19 cellular contexts compared by ENCODE assay signal in genomic region chr17:77827039-77827438, GRCh38.
"Had no signal": no experiment of that assay in that cellular context is flagged by ENCODE, and none has a peak within 500 bp of the region (broad histone marks: within the 10 kb centered on the region; RNA-seq: fewer than 3 reads in every experiment).

No MANE protein-coding gene starts in this region.

- H3K4me1 ChIP-seq: parathyroid adenoma had no signal

- H3K4me3 Mint-ChIP-seq: central memory CD8-positive, alpha-beta T cell; dendritic cell treated with granulocyte-macrophage colony-stimulating factor and Interleukin-4, amounts not matched to agents 40 ng/mL and 50 ng/mL, for 4 days; effector memory CD8-positive, alpha-beta T cell; naive thymus-derived CD4-positive, alpha-beta T cell; neural crest cell had no signal

- DNase-seq: effector memory CD8-positive, alpha-beta T cell; esophagus squamous epithelium; foreskin fibroblast; glutamatergic neuron; left colon; left ventricle myocardium superior; mammary epithelial cell; naive thymus-derived CD4-positive, alpha-beta T cell; retina; small intestine; stimulated activated CD4-positive, alpha-beta T cell treated with anti-CD3 and anti-CD28 coated beads, Interleukin-2, amount 100 ng/mL, for 48 hours; stimulated activated naive CD4-positive, alpha-beta T cell treated with Interleukin-2 at 50 U/mL for 16 hours; trophoblast cell had no signal

- H3K27ac Mint-ChIP-seq: dendritic cell treated with granulocyte-macrophage colony-stimulating factor and Interleukin-4, amounts not matched to agents 40 ng/mL and 50 ng/mL, for 4 days; effector memory CD8-positive, alpha-beta T cell had no signal

- H3K27me3 Mint-ChIP-seq: central memory CD8-positive, alpha-beta T cell; effector memory CD8-positive, alpha-beta T cell had no signal

- H3K36me3 Mint-ChIP-seq: naive thymus-derived CD4-positive, alpha-beta T cell had no signal

- H3K36me3 ChIP-seq: esophagus squamous epithelium, gastroesophageal sphincter had no signal

- H3K27ac ChIP-seq: esophagus squamous epithelium, gastroesophageal sphincter, parathyroid adenoma, psoas muscle had no signal

- ATAC-seq: effector memory CD8-positive, alpha-beta T cell; gastroesophageal sphincter; left colon; left ventricle myocardium superior; naive thymus-derived CD4-positive, alpha-beta T cell; psoas muscle had no signal

- H3K4me3 ChIP-seq: esophagus squamous epithelium, gastroesophageal sphincter, psoas muscle had no signal

- H3K9me3 Mint-ChIP-seq: central memory CD8-positive, alpha-beta T cell; dendritic cell treated with granulocyte-macrophage colony-stimulating factor and Interleukin-4, amounts not matched to agents 40 ng/mL and 50 ng/mL, for 4 days; effector memory CD8-positive, alpha-beta T cell; neural crest cell had no signal

- H3K27me3 ChIP-seq: gastroesophageal sphincter had no signal

- H3K9me3 ChIP-seq: esophagus squamous epithelium, gastroesophageal sphincter, psoas muscle had no signal
